ENCODE assay signal across 28 cellular contexts in genomic region chr9:78493166-78493742, GRCh38.
DNase-seq lines count a peak whose midpoint lies in the region; ATAC-seq, FAIRE-seq and TF ChIP-seq lines count a peak whose summit lies in the region.
"Had no signal": no experiment of that assay in that cellular context is flagged by ENCODE, and none has a peak within 500 bp of the region (broad histone marks: within the 10 kb centered on the region; RNA-seq: fewer than 3 reads in every experiment).

No MANE protein-coding gene starts in this region.

- no peaks in the 10 kb centered on the region for H4K20me1 ChIP-seq in SK-N-SH (ENCODE audit: insufficient read depth)
- no peaks in the 10 kb centered on the region for H4K20me1 ChIP-seq in astrocyte (ENCODE audit: insufficient read depth, low read length)
- H4K20me1 ChIP-seq: BLaER1 treated with 17β-estradiol and CSF1 and Interleukin-3, amounts not matched to agents 10 nM and 100 nM had no signal

- TF ChIP-seq CTCF in SK-N-SH (IDR thresholded peaks at IDR 0.05), result no peak
- no peak for TF ChIP-seq CTCF in astrocyte (IDR thresholded peaks at IDR 0.05; ENCODE audit: insufficient read depth, low read depth, low read length)

- H2AFZ ChIP-seq in SK-N-SH (ENCODE audit: low read depth) (no peak overlapping the region), astrocyte (ENCODE audit: low read depth, low read length) (no peak overlapping the region)

- no peak overlapping the region for H3K4me3 Mint-ChIP-seq in astrocyte (ENCODE audit: unreplicated experiment)
- H3K4me3 Mint-ChIP-seq in effector memory CD8-positive, alpha-beta T cell, result no peak overlapping the region
- H3K4me3 Mint-ChIP-seq: B cell; CD4-positive, alpha-beta T cell; CD8-positive, alpha-beta T cell had no signal

- no peaks in the 10 kb centered on the region for H3K36me3 Mint-ChIP-seq in astrocyte (ENCODE audit: low read depth, unreplicated experiment)
- H3K36me3 Mint-ChIP-seq in effector memory CD8-positive, alpha-beta T cell (ENCODE audit: insufficient read depth), result no peaks in the 10 kb centered on the region
- H3K36me3 Mint-ChIP-seq: CD8-positive, alpha-beta T cell had no signal

- H3K4me3 ChIP-seq in SK-N-SH (ENCODE audit: low read depth in 2 of 2, low read length in 1 of 2) (no peak overlapping the region), astrocyte (ENCODE audit: insufficient read depth, low read depth, low read length) (no peak overlapping the region)
- H3K4me3 ChIP-seq: BLaER1 treated with 17β-estradiol and CSF1 and Interleukin-3, amounts not matched to agents 10 nM and 100 nM; GM12878 had no signal

- H3K27ac Mint-ChIP-seq in astrocyte (ENCODE audit: unreplicated experiment), result no peak overlapping the region
- H3K27ac Mint-ChIP-seq in effector memory CD8-positive, alpha-beta T cell, result no peak overlapping the region
- H3K27ac Mint-ChIP-seq: B cell; CD4-positive, alpha-beta T cell; CD8-positive, alpha-beta T cell had no signal

- H3K9me3 Mint-ChIP-seq in astrocyte (ENCODE audit: unreplicated experiment), result peaks cover 3% of the 10 kb centered on the region
- H3K9me3 Mint-ChIP-seq in effector memory CD8-positive, alpha-beta T cell, result peaks cover 0 to 2% of the 10 kb centered on the region in 2 donors
- H3K9me3 Mint-ChIP-seq: CD4-positive, alpha-beta T cell; CD8-positive, alpha-beta T cell had no signal

- H3F3A ChIP-seq in SK-N-SH (replicated peaks; ENCODE audit: insufficient read depth), result peaks cover 8% of the 10 kb centered on the region

- H3K27ac ChIP-seq in SK-N-SH (ENCODE audit: low read depth in 2 of 2, low read length in 1 of 2) (no peak overlapping the region), astrocyte (ENCODE audit: low read depth, low read length) (no peak overlapping the region)
- H3K27ac ChIP-seq: BLaER1 treated with 17β-estradiol and CSF1 and Interleukin-3, amounts not matched to agents 10 nM and 100 nM; C4-2B had no signal

- CTCF ChIA-PET in SK-N-SH (lab: Yijun Ruan, JAX), result no interaction called here

- H3K27me3 ChIP-seq in SK-N-SH (ENCODE audit: insufficient read depth) (no peaks in the 10 kb centered on the region), astrocyte (ENCODE audit: insufficient read depth, low read length) (peaks cover 4% of the 10 kb centered on the region)
- H3K27me3 ChIP-seq: BLaER1 treated with 17β-estradiol and CSF1 and Interleukin-3, amounts not matched to agents 10 nM and 100 nM had no signal

- H3K27me3 Mint-ChIP-seq in astrocyte (ENCODE audit: low read depth, unreplicated experiment), result peaks cover 6% of the 10 kb centered on the region
- no peaks in the 10 kb centered on the region for H3K27me3 Mint-ChIP-seq in effector memory CD8-positive, alpha-beta T cell
- H3K27me3 Mint-ChIP-seq: CD4-positive, alpha-beta T cell had no signal

- H3K4me1 ChIP-seq in SK-N-SH (ENCODE audit: control insufficient read depth in 1 of 2, insufficient read depth in 2 of 2, low read depth in 1 of 2, low read length in 1 of 2) (no peaks in the 10 kb centered on the region), astrocyte (ENCODE audit: insufficient read depth, low read length) (no peaks in the 10 kb centered on the region)
- H3K4me1 ChIP-seq: BLaER1 treated with 17β-estradiol and CSF1 and Interleukin-3, amounts not matched to agents 10 nM and 100 nM had no signal

- no peak for ATAC-seq in effector memory CD8-positive, alpha-beta T cell (replicated peaks)
- ATAC-seq in GM19455 (IDR thresholded peaks at IDR 0.05; ENCODE audit: unreplicated experiment), result no peak
- ATAC-seq: CD8-positive, alpha-beta T cell; GM12878 had no signal

- H3K4me2 ChIP-seq in SK-N-SH (no peak overlapping the region), astrocyte (ENCODE audit: low read length) (no peak overlapping the region)
- H3K4me2 ChIP-seq: BLaER1 treated with 17β-estradiol and CSF1 and Interleukin-3, amounts not matched to agents 10 nM and 100 nM had no signal

- TF ChIP-seq EP300 in SK-N-SH (IDR thresholded peaks at IDR 0.05; ENCODE audit: borderline replicate concordance in 1 of 2, low read depth in 1 of 2, low read length in 1 of 2), result no peak

- POLR2A ChIA-PET in SK-N-SH (lab: Yijun Ruan, JAX), result interaction anchor here (0.7 kb wide), 1 partner anchor 126 kb away, joined by 4 read pairs; no protein-coding TSS in a partner anchor

- H3K4me1 Mint-ChIP-seq in astrocyte (ENCODE audit: low read depth, unreplicated experiment), result no peaks in the 10 kb centered on the region
- no peaks in the 10 kb centered on the region for H3K4me1 Mint-ChIP-seq in effector memory CD8-positive, alpha-beta T cell (ENCODE audit: low read depth in 2 of 2)
- H3K4me1 Mint-ChIP-seq: B cell had no signal

- H3K79me2 ChIP-seq in SK-N-SH (ENCODE audit: insufficient read depth), result no peaks in the 10 kb centered on the region
- no peaks in the 10 kb centered on the region for H3K79me2 ChIP-seq in astrocyte (ENCODE audit: insufficient read depth, low read length)

- DNase-seq in RPMI7951 (ENCODE audit: low read depth) (peak; percentile 9), SK-N-SH (no peak), astrocyte (ENCODE audit: low read depth) (peak; percentile 59), pons (ENCODE audit: low spot score) (peak; percentile 10), RCC 7860 (ENCODE audit: low spot score) (no peak), islet precursor cell (no peak)
- no peak for DNase-seq in effector memory CD8-positive, alpha-beta T cell
- DNase-seq: 8988T; ACHN; AML-193; CD4-positive, alpha-beta T cell; CD8-positive, alpha-beta T cell; COR-L47; DMS 273 treated with DMSO at 0.1 percent for 48 hours; DMS153; DMS53; DMS79; DND-41; EL; GDM1 had no signal

- TF ChIP-seq RAD21 in SK-N-SH (IDR thresholded peaks at IDR 0.05; ENCODE audit: low read length), result no peak

- H3K36me3 ChIP-seq in SK-N-SH (replicated peaks in 1 of 2; ENCODE audit: control insufficient read depth in 1 of 2, insufficient read depth in 2 of 2, low read length in 1 of 2) (no peaks in the 10 kb centered on the region), astrocyte (ENCODE audit: insufficient read depth, low read length) (no peaks in the 10 kb centered on the region)
- H3K36me3 ChIP-seq: BLaER1 treated with 17β-estradiol and CSF1 and Interleukin-3, amounts not matched to agents 10 nM and 100 nM had no signal

- WGBS in SK-N-SH (ENCODE audit: low lambda C conversion rate), result 28% methylated on average over 2 of the region's 2 CpGs

- H3K9me3 ChIP-seq in SK-N-SH (no peaks in the 10 kb centered on the region), astrocyte (ENCODE audit: insufficient read depth, low read depth, low read length) (no peaks in the 10 kb centered on the region)
- H3K9me3 ChIP-seq: BLaER1 treated with 17β-estradiol and CSF1 and Interleukin-3, amounts not matched to agents 10 nM and 100 nM had no signal

- no peaks in the 10 kb centered on the region for H3K9me2 ChIP-seq in SK-N-SH

- no peak overlapping the region for H3K9ac ChIP-seq in SK-N-SH
- H3K9ac ChIP-seq in astrocyte (ENCODE audit: low read length), result no peak overlapping the region
- H3K9ac ChIP-seq: BLaER1 treated with 17β-estradiol and CSF1 and Interleukin-3, amounts not matched to agents 10 nM and 100 nM had no signal

- no peak for FAIRE-seq in astrocyte (lab: Jason Lieb, UNC)
- FAIRE-seq in RCC 7860 (lab: Jason Lieb, UNC), result no peak
- FAIRE-seq: A204.1, GM12878, GM12892, GM18507 had no signal

TF ChIP-seq in SK-N-SH, 30 proteins besides CTCF, POLR2A, EP300 and RAD21:
- TF ChIP-seq PBX3 (IDR thresholded peaks at IDR 0.05) (peak; percentile 36; the same call in 1 of the 2 replicates), USF2 (IDR thresholded peaks at IDR 0.05; ENCODE audit: borderline replicate concordance, low read depth, low read length) (no peak)

Comparison
In these comparisons a context has a peak if more than half of its experiments do, and no peak if none do; other contexts are left out.
1. DNase-seq: peak in RPMI7951 (single experiment), astrocyte (single experiment) and pons (single experiment); none in SK-N-SH (single experiment), RCC 7860 (single experiment), effector memory CD8-positive, alpha-beta T cell (0 of 3) and islet precursor cell (single experiment).